In genomic region chr6:163525926-163526325, GRCh38 we compare ENCODE assay signal across 22 cellular contexts.
DNase-seq lines count a peak whose midpoint lies in the region; ATAC-seq and TF ChIP-seq lines count a peak whose summit lies in the region.
"Had no signal": no experiment of that assay in that cellular context is flagged by ENCODE, and none has a peak within 500 bp of the region (broad histone marks: within the 10 kb centered on the region; RNA-seq: fewer than 3 reads in every experiment).

No MANE protein-coding gene starts in this region.

- H3K4me1 ChIP-seq in foreskin keratinocyte (peaks cover 56% of the 10 kb centered on the region), psoas muscle (peaks cover 91% of the 10 kb centered on the region), hepatocyte (ENCODE audit: insufficient read depth) (peaks cover 4% of the 10 kb centered on the region)

- no peaks in the 10 kb centered on the region for H3K36me3 ChIP-seq in psoas muscle (ENCODE audit: insufficient read depth in 1 of 2, low read depth in 1 of 2)
- H3K36me3 ChIP-seq in hepatocyte (replicated peaks; ENCODE audit: insufficient read depth, low read depth): no peaks in the 10 kb centered on the region
- H3K36me3 ChIP-seq: ovary, tibial artery had no signal

- no peaks in the 10 kb centered on the region for H3K27me3 ChIP-seq in foreskin keratinocyte
- no peaks in the 10 kb centered on the region for H3K27me3 ChIP-seq in psoas muscle (ENCODE audit: insufficient read depth in 3 of 3, low read length in 2 of 3)
- H3K27me3 ChIP-seq in hepatocyte: no peaks in the 10 kb centered on the region
- H3K27me3 ChIP-seq: ovary, tibial artery had no signal

- peaks cover 50% of the 10 kb centered on the region for H4K20me1 ChIP-seq in hepatocyte (ENCODE audit: insufficient read depth, poor library complexity, severe bottlenecking)

- H2AFZ ChIP-seq in hepatocyte: no peak overlapping the region

- peak overlapping the region; percentile 15 for H3K4me3 Mint-ChIP-seq in T-helper 17 cell
- H3K4me3 Mint-ChIP-seq: activated naive CD4-positive, alpha-beta T cell treated with anti-CD3 and anti-CD28 coated beads, Interleukin-2, amount 50 U/mL, for 24 hours; activated T-helper 1 cell treated with anti-CD3 and anti-CD28 coated beads, Interleukin-12 subunit alpha, Interleukin-12 subunit beta, Interleukin-2, Interleukin-4 antibody, amounts not matched to agents 30 ng/mL and 10 ng/mL and 1 ng/mL, durations not matched to agents 14 hours and 24 hours and 36 hours; CD4-positive, alpha-beta T cell had no signal

- ATAC-seq in T-helper 17 cell (no peak), foreskin keratinocyte (peak; percentile 10), psoas muscle (peak in 1 of 4 donors; percentile 40), GM18858 (IDR thresholded peaks at IDR 0.05; ENCODE audit: unreplicated experiment) (no peak)
- ATAC-seq in stimulated activated naive CD8-positive, alpha-beta T cell treated with anti-CD3 and anti-CD28 coated beads, Interleukin-15, Interleukin-2, amounts not matched to agents 100 U/mL and 50 U/mL, for 24 hours: no peak

- intact Hi-C loops in psoas muscle (cut with DNase I) (no loop called here), lower leg skin (cut with DNase I; ENCODE audit: low total_unique reads) (no loop called here)

- peaks cover 26% of the 10 kb centered on the region for H3K4me1 Mint-ChIP-seq in T-helper 17 cell

- H3K27ac ChIP-seq in foreskin keratinocyte (peak overlapping the region; percentile 15), psoas muscle (peak overlapping the region; percentile 81), hepatocyte (no peak overlapping the region)
- H3K27ac ChIP-seq: ovary, tibial artery had no signal

- H3K4me3 ChIP-seq in psoas muscle (no peak overlapping the region), lower leg skin (ENCODE audit: low read depth, poor library complexity, severe bottlenecking) (no peak overlapping the region), hepatocyte (no peak overlapping the region)
- H3K4me3 ChIP-seq: ovary, tibial artery had no signal

- H3K4me2 ChIP-seq in hepatocyte: no peak overlapping the region

- DNase-seq in GM03348 (ENCODE audit: low spot score) (peak; percentile 38), T-helper 17 cell (no peak), foreskin keratinocyte (peak; percentile 14 to 37), psoas muscle (no peak), lower leg skin (ENCODE audit: low spot score in 2 of 2) (no peak), hepatocyte (ENCODE audit: low spot score) (no peak)
- no peak for DNase-seq in stimulated activated naive CD8-positive, alpha-beta T cell treated with anti-CD3 and anti-CD28 coated beads, Interleukin-15, Interleukin-2, amounts not matched to agents 100 U/mL and 50 U/mL, for 24 hours
- DNase-seq: activated CD4-positive, alpha-beta T cell treated with anti-CD3 and anti-CD28 coated beads for 1 hour; CD4-positive, alpha-beta T cell; DMS 273 treated with DMSO at 0.1 percent for 48 hours; GDM1; hypothalamus; NCI-H1092 treated with DMSO at 0.1 percent for 48 hours; NCI-H2081 treated with DMSO at 0.1 percent for 48 hours; NCI-H510A; ovary; RPMI8226; stimulated activated naive CD4-positive, alpha-beta T cell; tibial artery had no signal

- no peaks in the 10 kb centered on the region for H3K36me3 Mint-ChIP-seq in T-helper 17 cell (ENCODE audit: low read depth)

- peaks cover 91% of the 10 kb centered on the region for H3K79me2 ChIP-seq in hepatocyte

- no peaks in the 10 kb centered on the region for H3K27me3 Mint-ChIP-seq in T-helper 17 cell
- H3K27me3 Mint-ChIP-seq: activated naive CD4-positive, alpha-beta T cell treated with anti-CD3 and anti-CD28 coated beads, Interleukin-2, amount 50 U/mL, for 24 hours; CD4-positive, alpha-beta T cell had no signal

- no peaks in the 10 kb centered on the region for H3K9me2 ChIP-seq in hepatocyte (replicated peaks; ENCODE audit: insufficient read depth)

- TF ChIP-seq CTCF in foreskin keratinocyte (conservative IDR thresholded peaks at IDR 0.05) (no peak), psoas muscle (IDR thresholded peaks at IDR 0.05) (no peak), lower leg skin (IDR thresholded peaks at IDR 0.05) (no peak), hepatocyte (IDR thresholded peaks at IDR 0.05; ENCODE audit: poor library complexity) (no peak)

- H3K27ac Mint-ChIP-seq in T-helper 17 cell: no peak overlapping the region
- H3K27ac Mint-ChIP-seq: activated naive CD4-positive, alpha-beta T cell treated with anti-CD3 and anti-CD28 coated beads, Interleukin-2, amount 50 U/mL, for 24 hours; activated T-helper 1 cell treated with anti-CD3 and anti-CD28 coated beads, Interleukin-12 subunit alpha, Interleukin-12 subunit beta, Interleukin-2, Interleukin-4 antibody, amounts not matched to agents 30 ng/mL and 10 ng/mL and 1 ng/mL, durations not matched to agents 14 hours and 24 hours and 36 hours; CD4-positive, alpha-beta T cell had no signal

- TF ChIP-seq POLR2A in lower leg skin (IDR thresholded peaks at IDR 0.05): no peak

- H3K9me3 ChIP-seq in T-helper 17 cell (ENCODE audit: control insufficient read depth, low read length, poor library complexity, severe bottlenecking) (no peaks in the 10 kb centered on the region), psoas muscle (no peaks in the 10 kb centered on the region), hepatocyte (ENCODE audit: low read depth) (no peaks in the 10 kb centered on the region)
- H3K9me3 ChIP-seq: ovary, tibial artery had no signal

Comparison
In these comparisons a context has a peak if more than half of its experiments do, and no peak if none do; other contexts are left out.
1. DNase-seq: peak in GM03348 (single experiment) and foreskin keratinocyte (2 of 2); none in T-helper 17 cell (0 of 3), psoas muscle (0 of 2), lower leg skin (0 of 2), stimulated activated naive CD8-positive, alpha-beta T cell treated with anti-CD3 and anti-CD28 coated beads, Interleukin-15, Interleukin-2, amounts not matched to agents 100 U/mL and 50 U/mL, for 24 hours (single experiment) and hepatocyte (single experiment).